18 cellular contexts compared by ENCODE assay signal in genomic region chr3:114873590-114873989, GRCh38.
DNase-seq lines count a peak whose midpoint lies in the region; ATAC-seq and TF ChIP-seq lines count a peak whose summit lies in the region.
"Had no signal": no experiment of that assay in that cellular context is flagged by ENCODE, and none has a peak within 500 bp of the region (broad histone marks: within the 10 kb centered on the region; RNA-seq: fewer than 3 reads in every experiment).

No MANE protein-coding gene starts in this region.

- BruUV-seq in PC-3 (replicated peaks; lab: Mats Ljungman, UMichigan) = no TSS peak

- no peak overlapping the region for H3K9ac ChIP-seq in muscle layer of colon (ENCODE audit: low read length)
- no peak overlapping the region for H3K9ac ChIP-seq in PC-3 (ENCODE audit: low read length)

- no peaks in the 10 kb centered on the region for H3K27me3 ChIP-seq in right cardiac atrium (ENCODE audit: control insufficient read depth, insufficient read depth)
- H3K27me3 ChIP-seq in dorsolateral prefrontal cortex = no peaks in the 10 kb centered on the region
- H3K27me3 ChIP-seq in muscle layer of colon (ENCODE audit: control insufficient read depth in 1 of 2, insufficient read depth in 2 of 2, low read length in 2 of 2) = no peaks in the 10 kb centered on the region
- no peaks in the 10 kb centered on the region for H3K27me3 ChIP-seq in suprapubic skin
- no peaks in the 10 kb centered on the region for H3K27me3 ChIP-seq in PC-3 (ENCODE audit: low read length)

- H4K20me1 ChIP-seq in PC-3 (ENCODE audit: low read length) = no peaks in the 10 kb centered on the region

- no peak overlapping the region for H3K4me2 ChIP-seq in PC-3 (ENCODE audit: low read length)
- H3K4me2 ChIP-seq: A549, GM23338 had no signal

- H3K9me3 ChIP-seq in right cardiac atrium (ENCODE audit: control insufficient read depth, low read length) = no peaks in the 10 kb centered on the region
- no peaks in the 10 kb centered on the region for H3K9me3 ChIP-seq in muscle layer of colon (ENCODE audit: low read length)
- H3K9me3 ChIP-seq in suprapubic skin = no peaks in the 10 kb centered on the region
- H3K9me3 ChIP-seq in PC-3 (ENCODE audit: low read length) = no peaks in the 10 kb centered on the region
- H3K9me3 ChIP-seq: A549, Caco-2 had no signal

- H3K4me1 ChIP-seq in right cardiac atrium (ENCODE audit: control insufficient read depth, insufficient read depth, low read length) (no peaks in the 10 kb centered on the region), muscle layer of colon (ENCODE audit: insufficient read depth, low read length) (peaks cover 53% of the 10 kb centered on the region), suprapubic skin (peaks cover 16% of the 10 kb centered on the region), PC-3 (ENCODE audit: insufficient read depth, low read length) (peaks cover 2% of the 10 kb centered on the region; the same call in 1 of the 2 replicates)
- H3K4me1 ChIP-seq: Caco-2 had no signal

- WGBS in right cardiac atrium = 90% methylated on average over 1 of the region's 1 CpG
- WGBS in suprapubic skin = 62% methylated on average over 1 of the region's 1 CpG

- H2AFZ ChIP-seq in PC-3 (ENCODE audit: low read length) = no peak overlapping the region
- H2AFZ ChIP-seq: GM23338 had no signal

- CTCF ChIA-PET in PC-3 (lab: Charles Lee) = no interaction called here

- no peaks in the 10 kb centered on the region for H3K9me2 ChIP-seq in PC-3 (replicated peaks; ENCODE audit: low read length)

- TF ChIP-seq POLR2A in suprapubic skin (IDR thresholded peaks at IDR 0.05) = no peak

- DNase-seq in Right ventricle myocardium inferior (ENCODE audit: missing footprints) = no peak
- no peak for DNase-seq in right cardiac atrium
- no peak for DNase-seq in dorsolateral prefrontal cortex
- no peak for DNase-seq in suprapubic skin (ENCODE audit: low spot score in 2 of 2)
- no peak for DNase-seq in caudate nucleus (lab: John Stamatoyannopoulos, UW)
- DNase-seq in PC-3 = no peak
- DNase-seq: AML-193; Caco-2; CD4-positive, alpha-beta T cell; H7; HFFc6 had no signal

- H3K36me3 ChIP-seq in muscle layer of colon (ENCODE audit: insufficient read depth, low read length) (no peaks in the 10 kb centered on the region), suprapubic skin (no peaks in the 10 kb centered on the region), PC-3 (ENCODE audit: low read depth, low read length) (no peaks in the 10 kb centered on the region)

- TF ChIP-seq CTCF in dorsolateral prefrontal cortex (IDR thresholded peaks at IDR 0.05 in 54 of 56, conservative IDR thresholded peaks at IDR 0.05 in 2 of 56; ENCODE audit: low read depth in 1 of 56, partially characterized antibody in 56 of 56) (no peak), suprapubic skin (IDR thresholded peaks at IDR 0.05) (no peak), PC-3 (conservative IDR thresholded peaks at IDR 0.05; ENCODE audit: low read depth, low read length) (no peak)

- H3K79me2 ChIP-seq in PC-3 (ENCODE audit: low read length) = no peaks in the 10 kb centered on the region

- ATAC-seq in Right ventricle myocardium inferior (peak; percentile 33), right cardiac atrium (no peak), PC-3 (no peak)
- ATAC-seq: A549, GM23338, HCT116 had no signal

- intact Hi-C loops in Right ventricle myocardium inferior (cut with DNase I) = no loop called here
- intact Hi-C loops in right cardiac atrium (cut with DNase I) = no loop called here
- intact Hi-C loops in dorsolateral prefrontal cortex (cut with DNase I) = no loop called here
- intact Hi-C loops in PC-3 (cut with micrococcal nuclease) = no loop called here

- POLR2A ChIA-PET in PC-3 (lab: Charles Lee; ENCODE audit: unreplicated experiment) = no interaction called here

- H3K27ac ChIP-seq in right cardiac atrium (ENCODE audit: low read length) = no peak overlapping the region
- H3K27ac ChIP-seq in dorsolateral prefrontal cortex = peak overlapping the region in 35 of 59 donors; percentile 4 to 94 (median 73)
- H3K27ac ChIP-seq in muscle layer of colon (ENCODE audit: low read depth, low read length) = peak overlapping the region; percentile 8
- peak overlapping the region; percentile 35 for H3K27ac ChIP-seq in suprapubic skin
- H3K27ac ChIP-seq in caudate nucleus (ENCODE audit: low read depth, low read length) = no peak overlapping the region
- no peak overlapping the region for H3K27ac ChIP-seq in PC-3 (ENCODE audit: low read length)
- H3K27ac ChIP-seq: 22Rv1, A549, C4-2B, HL-60 had no signal

- H3F3A ChIP-seq in PC-3 (ENCODE audit: low read length, unreplicated experiment) = no peaks in the 10 kb centered on the region

- TF ChIP-seq EP300 in suprapubic skin (IDR thresholded peaks at IDR 0.05) = no peak

- H3K4me3 ChIP-seq in right cardiac atrium (ENCODE audit: low read length) = no peak overlapping the region
- H3K4me3 ChIP-seq in dorsolateral prefrontal cortex = no peak overlapping the region
- H3K4me3 ChIP-seq in muscle layer of colon (ENCODE audit: low read depth in 1 of 2, low read length in 2 of 2) = no peak overlapping the region
- H3K4me3 ChIP-seq in suprapubic skin = no peak overlapping the region
- no peak overlapping the region for H3K4me3 ChIP-seq in PC-3 (ENCODE audit: low read length)
- H3K4me3 ChIP-seq: A549, GM23338 had no signal

Comparison
In these comparisons a context has a peak if more than half of its experiments do, and no peak if none do; other contexts are left out.
1. H3K27ac ChIP-seq: peak in dorsolateral prefrontal cortex (35 of 59), muscle layer of colon (single experiment) and suprapubic skin (single experiment); none in right cardiac atrium (single experiment), caudate nucleus (single experiment) and PC-3 (single experiment).